ENCODE assay signal across 10 cellular contexts in genomic region chr2:76895469-76895868, GRCh38.
"Had no signal": no experiment of that assay in that cellular context is flagged by ENCODE, and none has a peak within 500 bp of the region (broad histone marks: within the 10 kb centered on the region; RNA-seq: fewer than 3 reads in every experiment).

No MANE protein-coding gene starts in this region.

- H3K27me3 ChIP-seq: suprapubic skin, upper lobe of right lung had no signal

- DNase-seq: activated naive CD4-positive, alpha-beta T cell treated with anti-CD3 and anti-CD28 coated beads, Interleukin-2, amount 10 ng/mL, durations not matched to agents 7 days and 5 days; dermis blood vessel endothelial cell; stimulated activated CD4-positive, alpha-beta T cell treated with anti-CD3 and anti-CD28 coated beads, Interleukin-2, amount 100 ng/mL, for 48 hours; stimulated activated naive CD4-positive, alpha-beta T cell treated with Interleukin-2 at 50 U/mL for 16 hours; T-cell; upper lobe of right lung had no signal

- H3K36me3 ChIP-seq: suprapubic skin, upper lobe of right lung had no signal

- H3K4me1 ChIP-seq: suprapubic skin, upper lobe of right lung had no signal

- H3K27ac Mint-ChIP-seq: activated naive CD4-positive, alpha-beta T cell treated with anti-CD3 and anti-CD28 coated beads, Interleukin-2, amount 10 ng/mL, durations not matched to agents 7 days and 5 days; activated T-helper 2 cell treated with anti-CD3 and anti-CD28 coated beads, Interferon-gamma antibody, Interleukin-2, Interleukin-4, amounts not matched to agents 10 μg/mL and 5 μg/mL and 100 μg/mL, durations not matched to agents 14 hours and 24 hours and 36 hours; nephron; T-cell had no signal

- H3K4me3 ChIP-seq: suprapubic skin, upper lobe of right lung had no signal

- H3K27ac ChIP-seq: suprapubic skin, upper lobe of right lung had no signal

- H3K9me3 Mint-ChIP-seq: nephron had no signal

- H3K36me3 Mint-ChIP-seq: activated naive CD4-positive, alpha-beta T cell treated with anti-CD3 and anti-CD28 coated beads, Interleukin-2, amount 10 ng/mL, durations not matched to agents 7 days and 5 days; T-cell had no signal

- H3K4me1 Mint-ChIP-seq: activated naive CD4-positive, alpha-beta T cell treated with anti-CD3 and anti-CD28 coated beads, Interleukin-2, amount 10 ng/mL, durations not matched to agents 7 days and 5 days; central memory CD8-positive, alpha-beta T cell; nephron; T-cell had no signal

- H3K9me3 ChIP-seq: suprapubic skin, upper lobe of right lung had no signal

- H3K27me3 Mint-ChIP-seq: activated naive CD4-positive, alpha-beta T cell treated with anti-CD3 and anti-CD28 coated beads, Interleukin-2, amount 10 ng/mL, durations not matched to agents 7 days and 5 days; central memory CD8-positive, alpha-beta T cell; T-cell had no signal

- H3K4me3 Mint-ChIP-seq: activated naive CD4-positive, alpha-beta T cell treated with anti-CD3 and anti-CD28 coated beads, Interleukin-2, amount 10 ng/mL, durations not matched to agents 7 days and 5 days; central memory CD8-positive, alpha-beta T cell; nephron; T-cell had no signal
